ENCODE assay signal across 25 cellular contexts in genomic region chr10:68296833-68297232, GRCh38. TPM values are rescaled to one million over a fixed set of nuclear protein-coding genes. Genes with fewer than 3 reads are reported as not detected.
DNase-seq lines count a peak whose midpoint lies in the region; ATAC-seq and TF ChIP-seq lines count a peak whose summit lies in the region.
"Had no signal": no experiment of that assay in that cellular context is flagged by ENCODE, and none has a peak within 500 bp of the region (broad histone marks: within the 10 kb centered on the region; RNA-seq: fewer than 3 reads in every experiment).

No MANE protein-coding gene starts in this region.

- DNase-seq in Panc1 (ENCODE audit: low read depth, low spot score) = no peak
- DNase-seq in fibroblast of peridontal ligament (ENCODE audit: extremely low read depth) = peak; percentile 78
- DNase-seq in stimulated activated naive CD4-positive, alpha-beta T cell (lab: John Stamatoyannopoulos, UW) = no peak
- no peak for DNase-seq in natural killer cell treated with Interleukin-12 subunit alpha and Interleukin-12 subunit beta and Interleukin-15 and Interleukin-18, amount 100 ng/mL, for 72 hours (ENCODE audit: low spot score)
- DNase-seq in hypothalamus (lab: John Stamatoyannopoulos, UW) = no peak
- no peak for DNase-seq in activated naive CD4-positive, alpha-beta T cell treated with anti-CD3 and anti-CD28 coated beads, Interleukin-2, amount 10 ng/mL, durations not matched to agents 7 days and 5 days
- DNase-seq: activated CD4-positive, alpha-beta memory T cell treated with anti-CD3 and anti-CD28 coated beads, Interleukin-2, amount 10 ng/mL, durations not matched to agents 7 days and 5 days; activated CD4-positive, CD25-positive, alpha-beta regulatory T cell; activated effector memory CD4-positive, alpha-beta T cell treated with Interleukin-2 at 50 U/mL for 16 hours; adrenal gland; BE2C; Caco-2; DMS79 treated with DMSO at 0.1 percent for 48 hours; endodermal cell; foreskin keratinocyte; GOT3; left ventricle myocardium inferior; NCI-H1105 treated with DMSO at 0.1 percent for 48 hours; NCI-H2107; psoas muscle; stimulated activated CD4-positive, alpha-beta T cell treated with anti-CD3 and anti-CD28 coated beads, Interleukin-1b, Interleukin-23, amount 100 ng/mL, for 48 hours had no signal

- peaks cover 51% of the 10 kb centered on the region for H3K4me1 ChIP-seq in DOHH2 (ENCODE audit: control insufficient read depth, low read length)
- peaks cover 3% of the 10 kb centered on the region; the same call in 1 of the 2 replicates for H3K4me1 ChIP-seq in Panc1 (ENCODE audit: control insufficient read depth, insufficient read depth, low read length)
- H3K4me1 ChIP-seq: adrenal gland, foreskin keratinocyte, neural progenitor cell, psoas muscle had no signal

- H3K4me1 Mint-ChIP-seq in stimulated activated memory B cell treated with anti-CD40 and anti-IgM and Interleukin-4, amounts not matched to agents 10 μg/mL and 1 μg/mL and 100 μg/mL, for 72 hours = peaks cover 36% of the 10 kb centered on the region
- no peaks in the 10 kb centered on the region for H3K4me1 Mint-ChIP-seq in natural killer cell treated with Interleukin-12 subunit alpha and Interleukin-12 subunit beta and Interleukin-15 and Interleukin-18, amount 100 ng/mL, for 72 hours (ENCODE audit: low read depth in 2 of 2)
- no peaks in the 10 kb centered on the region for H3K4me1 Mint-ChIP-seq in activated naive CD4-positive, alpha-beta T cell treated with anti-CD3 and anti-CD28 coated beads, Interleukin-2, amount 10 ng/mL, durations not matched to agents 7 days and 5 days
- H3K4me1 Mint-ChIP-seq: activated CD4-positive, alpha-beta memory T cell treated with anti-CD3 and anti-CD28 coated beads, Interleukin-2, amount 10 ng/mL, durations not matched to agents 7 days and 5 days had no signal

- no peaks in the 10 kb centered on the region for H3K79me2 ChIP-seq in DOHH2 (ENCODE audit: control insufficient read depth, low read length)

- H3K4me3 Mint-ChIP-seq in stimulated activated memory B cell treated with anti-CD40 and anti-IgM and Interleukin-4, amounts not matched to agents 10 μg/mL and 1 μg/mL and 100 μg/mL, for 72 hours = no peak overlapping the region
- H3K4me3 Mint-ChIP-seq in natural killer cell treated with Interleukin-12 subunit alpha and Interleukin-12 subunit beta and Interleukin-15 and Interleukin-18, amount 100 ng/mL, for 72 hours = no peak overlapping the region
- no peak overlapping the region for H3K4me3 Mint-ChIP-seq in activated naive CD4-positive, alpha-beta T cell treated with anti-CD3 and anti-CD28 coated beads, Interleukin-2, amount 10 ng/mL, durations not matched to agents 7 days and 5 days
- H3K4me3 Mint-ChIP-seq: activated CD4-positive, alpha-beta memory T cell treated with anti-CD3 and anti-CD28 coated beads, Interleukin-2, amount 10 ng/mL, durations not matched to agents 7 days and 5 days; endodermal cell; neural progenitor cell had no signal

- ATAC-seq in Panc1 = 0 out of 2 replicates have a peak, but pooled peaks have one; percentile 42
- ATAC-seq in stimulated activated memory B cell treated with anti-CD40 and anti-IgM and Interleukin-4, amounts not matched to agents 10 μg/mL and 1 μg/mL and 100 μg/mL, for 72 hours = no peak
- no peak for ATAC-seq in natural killer cell treated with Interleukin-12 subunit alpha and Interleukin-12 subunit beta and Interleukin-15 and Interleukin-18, amount 100 ng/mL, for 72 hours
- ATAC-seq: foreskin keratinocyte, psoas muscle had no signal

- no peaks in the 10 kb centered on the region for H3K27me3 ChIP-seq in DOHH2 (ENCODE audit: control insufficient read depth, low read length)
- H3K27me3 ChIP-seq in Panc1 (ENCODE audit: control insufficient read depth, insufficient read depth, low read length) = no peaks in the 10 kb centered on the region
- H3K27me3 ChIP-seq: adrenal gland, BE2C, foreskin keratinocyte, neural progenitor cell had no signal

- H3K36me3 ChIP-seq in DOHH2 (ENCODE audit: control insufficient read depth, low read length) (no peaks in the 10 kb centered on the region), Panc1 (ENCODE audit: control insufficient read depth, insufficient read depth, low read length) (no peaks in the 10 kb centered on the region)
- H3K36me3 ChIP-seq: adrenal gland, BE2C, left ventricle myocardium inferior, neural progenitor cell had no signal

- no peaks in the 10 kb centered on the region for H3K9me3 ChIP-seq in DOHH2 (ENCODE audit: control insufficient read depth, insufficient read depth, low read length)
- H3K9me3 ChIP-seq in Panc1 (ENCODE audit: control insufficient read depth, insufficient read depth, low read depth, low read length) = no peaks in the 10 kb centered on the region
- H3K9me3 ChIP-seq: adrenal gland, BE2C, Caco-2, left ventricle myocardium inferior, psoas muscle had no signal

- H3K36me3 Mint-ChIP-seq in stimulated activated memory B cell treated with anti-CD40 and anti-IgM and Interleukin-4, amounts not matched to agents 10 μg/mL and 1 μg/mL and 100 μg/mL, for 72 hours = no peaks in the 10 kb centered on the region
- H3K36me3 Mint-ChIP-seq in natural killer cell treated with Interleukin-12 subunit alpha and Interleukin-12 subunit beta and Interleukin-15 and Interleukin-18, amount 100 ng/mL, for 72 hours = no peaks in the 10 kb centered on the region
- no peaks in the 10 kb centered on the region for H3K36me3 Mint-ChIP-seq in activated naive CD4-positive, alpha-beta T cell treated with anti-CD3 and anti-CD28 coated beads, Interleukin-2, amount 10 ng/mL, durations not matched to agents 7 days and 5 days

- intact Hi-C loops in Panc1 (cut with micrococcal nuclease; ENCODE audit: unreplicated experiment) = no loop called here

- no peak for TF ChIP-seq CTCF in DOHH2 (IDR thresholded peaks at IDR 0.05; ENCODE audit: low read depth, low read length, poor library complexity, severe bottlenecking)
- TF ChIP-seq CTCF in Panc1 (IDR thresholded peaks at IDR 0.05) = no peak

- CTCF ChIA-PET in Panc1 (lab: Charles Lee) = no interaction called here
- CTCF ChIA-PET in activated naive CD4-positive, alpha-beta T cell treated with anti-CD3 and anti-CD28 coated beads, Interleukin-2, amount 10 ng/mL, durations not matched to agents 7 days and 5 days (lab: Charles Lee) = no interaction called here

- H3K4me2 ChIP-seq in DOHH2 (ENCODE audit: low read length) = peak overlapping the region; percentile 68
- H3K4me2 ChIP-seq: neural progenitor cell had no signal

- in situ Hi-C loops in Panc1 (cut with HindIII; ENCODE audit: low pct_unique_long_range_greater_than_20kb, low sequenced_read_pairs) = no loop called here

- H3F3A ChIP-seq in DOHH2 (ENCODE audit: control insufficient read depth, insufficient read depth) = peaks cover 13% of the 10 kb centered on the region

- no peaks in the 10 kb centered on the region for H3K27me3 Mint-ChIP-seq in stimulated activated memory B cell treated with anti-CD40 and anti-IgM and Interleukin-4, amounts not matched to agents 10 μg/mL and 1 μg/mL and 100 μg/mL, for 72 hours
- H3K27me3 Mint-ChIP-seq in natural killer cell treated with Interleukin-12 subunit alpha and Interleukin-12 subunit beta and Interleukin-15 and Interleukin-18, amount 100 ng/mL, for 72 hours = no peaks in the 10 kb centered on the region
- H3K27me3 Mint-ChIP-seq in activated naive CD4-positive, alpha-beta T cell treated with anti-CD3 and anti-CD28 coated beads, Interleukin-2, amount 10 ng/mL, durations not matched to agents 7 days and 5 days = no peaks in the 10 kb centered on the region
- H3K27me3 Mint-ChIP-seq: activated CD4-positive, alpha-beta memory T cell treated with anti-CD3 and anti-CD28 coated beads, Interleukin-2, amount 10 ng/mL, durations not matched to agents 7 days and 5 days had no signal

- no peaks in the 10 kb centered on the region for H3K9me3 Mint-ChIP-seq in stimulated activated memory B cell treated with anti-CD40 and anti-IgM and Interleukin-4, amounts not matched to agents 10 μg/mL and 1 μg/mL and 100 μg/mL, for 72 hours
- no peaks in the 10 kb centered on the region for H3K9me3 Mint-ChIP-seq in natural killer cell treated with Interleukin-12 subunit alpha and Interleukin-12 subunit beta and Interleukin-15 and Interleukin-18, amount 100 ng/mL, for 72 hours
- no peaks in the 10 kb centered on the region for H3K9me3 Mint-ChIP-seq in activated naive CD4-positive, alpha-beta T cell treated with anti-CD3 and anti-CD28 coated beads, Interleukin-2, amount 10 ng/mL, durations not matched to agents 7 days and 5 days
- H3K9me3 Mint-ChIP-seq: activated CD4-positive, alpha-beta memory T cell treated with anti-CD3 and anti-CD28 coated beads, Interleukin-2, amount 10 ng/mL, durations not matched to agents 7 days and 5 days; endodermal cell; neural progenitor cell had no signal

- peak overlapping the region; percentile 6 for H3K27ac Mint-ChIP-seq in stimulated activated memory B cell treated with anti-CD40 and anti-IgM and Interleukin-4, amounts not matched to agents 10 μg/mL and 1 μg/mL and 100 μg/mL, for 72 hours
- no peak overlapping the region for H3K27ac Mint-ChIP-seq in natural killer cell treated with Interleukin-12 subunit alpha and Interleukin-12 subunit beta and Interleukin-15 and Interleukin-18, amount 100 ng/mL, for 72 hours
- no peak overlapping the region for H3K27ac Mint-ChIP-seq in activated naive CD4-positive, alpha-beta T cell treated with anti-CD3 and anti-CD28 coated beads, Interleukin-2, amount 10 ng/mL, durations not matched to agents 7 days and 5 days
- H3K27ac Mint-ChIP-seq: activated CD4-positive, alpha-beta memory T cell treated with anti-CD3 and anti-CD28 coated beads, Interleukin-2, amount 10 ng/mL, durations not matched to agents 7 days and 5 days; endodermal cell had no signal

- peak overlapping the region; percentile 47 for H3K4me3 ChIP-seq in DOHH2 (ENCODE audit: low read length)
- H3K4me3 ChIP-seq in Panc1 (ENCODE audit: low read depth in 2 of 2, low read length in 2 of 2) = no peak overlapping the region
- H3K4me3 ChIP-seq: adrenal gland, left ventricle myocardium inferior, neural progenitor cell, psoas muscle had no signal

- POLR2A ChIA-PET in Panc1 (lab: Charles Lee) = no interaction called here

- no peaks in the 10 kb centered on the region for H3K9me2 ChIP-seq in DOHH2 (replicated peaks; ENCODE audit: control insufficient read depth, low read length)

- H3K27ac ChIP-seq in DOHH2 (ENCODE audit: low read depth, low read length) (peak overlapping the region; percentile 60), Panc1 (ENCODE audit: low read length) (no peak overlapping the region)
- H3K27ac ChIP-seq: adrenal gland, foreskin keratinocyte, HL-60, left ventricle myocardium inferior, neural progenitor cell, psoas muscle had no signal

- BruUV-seq in Panc1 (replicated peaks; lab: Mats Ljungman, UMichigan) = no TSS peak

- H4K20me1 ChIP-seq in DOHH2 (ENCODE audit: control insufficient read depth, insufficient read depth, low read depth, low read length) = no peaks in the 10 kb centered on the region

RNA-seq across cellular contexts. Expression of gene HNRNPH3, which starts 35.0 kb away (rescaled TPM):
- total RNA-seq in Panc1 (2021; ENCODE audit: unreplicated experiment) = 143 TPM
- polyA plus RNA-seq in Panc1 (2012; ENCODE audit: insufficient read length) = 177 TPM
- 100 to 1,000 TPM; 113 to 156 TPM for total RNA-seq in natural killer cell treated with Interleukin-12 subunit alpha and Interleukin-12 subunit beta and Interleukin-15 and Interleukin-18, amount 100 ng/mL, for 72 hours

RNA-seq across cellular contexts. Expression of gene PBLD, which starts 35.9 kb away (rescaled TPM):
- total RNA-seq in Panc1 (2021; ENCODE audit: unreplicated experiment) = 11.7 TPM
- polyA plus RNA-seq in Panc1 (2012; ENCODE audit: insufficient read length) = 7.1 TPM
- 1 to 10 TPM in 1 of 2 donors, under 1 TPM in 1; 0.47 to 1.3 TPM for total RNA-seq in natural killer cell treated with Interleukin-12 subunit alpha and Interleukin-12 subunit beta and Interleukin-15 and Interleukin-18, amount 100 ng/mL, for 72 hours
